Comparison of ENCODE assay signal across 12 cellular contexts in the genomic region with DNA sequence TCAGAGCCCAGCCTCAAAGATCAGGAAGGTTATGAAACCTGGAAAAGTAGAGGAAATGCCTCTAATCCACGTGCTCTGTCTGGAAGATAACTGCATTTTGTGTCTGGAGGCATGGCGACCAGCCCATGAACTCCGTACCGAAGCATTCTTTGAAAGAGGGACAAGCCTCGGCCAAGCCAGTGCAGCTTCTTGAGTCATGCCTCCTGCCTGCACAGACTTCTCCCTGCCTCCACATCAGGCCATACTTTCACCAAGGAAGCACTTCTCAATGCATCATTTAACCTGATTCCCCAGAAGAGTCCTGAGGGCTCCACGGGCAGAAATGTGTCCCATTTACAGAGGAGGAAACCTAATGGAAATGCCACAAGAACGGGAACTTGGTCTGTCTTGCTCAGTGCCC. TPM values are rescaled to one million over a fixed set of nuclear protein-coding genes. Genes with fewer than 3 reads are reported as not detected.
DNase-seq lines count a peak whose midpoint lies in the region; ATAC-seq and TF ChIP-seq lines count a peak whose summit lies in the region.
"Had no signal": no experiment of that assay in that cellular context is flagged by ENCODE, and none has a peak within 500 bp of the region (broad histone marks: within the 10 kb centered on the region; RNA-seq: fewer than 3 reads in every experiment).

No MANE protein-coding gene starts in this region.

- DNase-seq in DMS79 (lab: John Stamatoyannopoulos, UW) (peak; percentile 68), T-helper 17 cell (no peak), fibroblast of peridontal ligament (ENCODE audit: extremely low read depth) (peak; percentile 79), retinal pigment epithelial cell (ENCODE audit: low read depth) (no peak), NCI-H345 treated with DMSO at 0.1 percent for 48 hours (lab: John Stamatoyannopoulos, UW; ENCODE audit: unreplicated experiment) (no peak), superior temporal gyrus (ENCODE audit: extremely low spot score) (no peak), NCI-H2227 treated with DMSO at 0.1 percent for 48 hours (lab: John Stamatoyannopoulos, UW) (no peak)
- DNase-seq: Karpas-422 had no signal

- no peaks in the 10 kb centered on the region for H3K27me3 Mint-ChIP-seq in T-helper 17 cell
- H3K27me3 Mint-ChIP-seq: central memory CD8-positive, alpha-beta T cell had no signal

- H3K27ac Mint-ChIP-seq in T-helper 17 cell = peak overlapping the region; percentile 92
- H3K27ac Mint-ChIP-seq: stimulated activated memory B cell treated with anti-CD40 and anti-IgM and Interleukin-4, amounts not matched to agents 10 μg/mL and 1 μg/mL and 100 μg/mL, for 72 hours had no signal

- H3K9me3 ChIP-seq in T-helper 17 cell (ENCODE audit: control insufficient read depth, low read length, poor library complexity, severe bottlenecking) = no peaks in the 10 kb centered on the region

- TF ChIP-seq CTCF in retinal pigment epithelial cell (conservative IDR thresholded peaks at IDR 0.05; ENCODE audit: low read depth, low read length) = no peak

- H3K4me1 Mint-ChIP-seq in T-helper 17 cell = peaks cover 44% of the 10 kb centered on the region

- H3K4me3 ChIP-seq in retinal pigment epithelial cell (ENCODE audit: low read length) = peak overlapping the region; percentile 95
- H3K4me3 ChIP-seq: HAP-1 had no signal

- no peaks in the 10 kb centered on the region for H3K36me3 Mint-ChIP-seq in T-helper 17 cell (ENCODE audit: low read depth)
- H3K36me3 Mint-ChIP-seq: stimulated activated memory B cell treated with anti-CD40 and anti-IgM and Interleukin-4, amounts not matched to agents 10 μg/mL and 1 μg/mL and 100 μg/mL, for 72 hours had no signal

- H3K4me3 Mint-ChIP-seq in T-helper 17 cell = no peak overlapping the region
- H3K4me3 Mint-ChIP-seq: stimulated activated memory B cell treated with anti-CD40 and anti-IgM and Interleukin-4, amounts not matched to agents 10 μg/mL and 1 μg/mL and 100 μg/mL, for 72 hours had no signal

- ATAC-seq in T-helper 17 cell (no peak), GM21576 (IDR thresholded peaks at IDR 0.05; ENCODE audit: unreplicated experiment) (no peak)
- ATAC-seq: stimulated activated memory B cell treated with anti-CD40 and anti-IgM and Interleukin-4, amounts not matched to agents 10 μg/mL and 1 μg/mL and 100 μg/mL, for 72 hours had no signal

RNA-seq across cellular contexts. Expression of a gene that starts 3.4 kb away (rescaled TPM):
- 10 to 100 TPM; 36.8 to 88.9 TPM for total RNA-seq in T-helper 17 cell

Comparison
In these comparisons a context has a peak if more than half of its experiments do, and no peak if none do; other contexts are left out.
1. DNase-seq: peak in DMS79 (single experiment) and fibroblast of peridontal ligament (single experiment); none in T-helper 17 cell (0 of 3), retinal pigment epithelial cell (single experiment), NCI-H345 treated with DMSO at 0.1 percent for 48 hours (single experiment), superior temporal gyrus (single experiment) and NCI-H2227 treated with DMSO at 0.1 percent for 48 hours (single experiment).